Comparison of ENCODE assay signal across 8 cellular contexts in genomic region chr2:223692227-223692947, GRCh38.
DNase-seq lines count a peak whose midpoint lies in the region; ATAC-seq and TF ChIP-seq lines count a peak whose summit lies in the region.

No MANE protein-coding gene starts in this region.

- CTCF ChIA-PET in HEK293T (lab: Yijun Ruan, JAX), result interaction anchor here (0.7 to 1.0 kb wide), 2 partner anchors 8 to 105 kb away, joined by 3 read pairs; no protein-coding TSS in a partner anchor

- peak; percentile 85 for TF ChIP-seq CTCF in foreskin fibroblast (IDR thresholded peaks at IDR 0.05; ENCODE audit: low read depth, low read length)

- POLR2A ChIA-PET in HEK293T (lab: Yijun Ruan, JAX), result no interaction called here

- no peak overlapping the region for H3K4me3 ChIP-seq in foreskin fibroblast (ENCODE audit: low read depth in 1 of 2, low read length in 2 of 2)

- DNase-seq in Ammon's horn (ENCODE audit: low spot score) (peak; percentile 68), HEK293T (ENCODE audit: extremely low spot score) (peak; percentile 66), SK-N-DZ (ENCODE audit: low spot score) (peak; percentile 41), foreskin fibroblast (peak; percentile 53 to 84), putamen (ENCODE audit: low spot score) (peak; percentile 34), germinal center (ENCODE audit: low spot score) (no peak), DMS153 (lab: John Stamatoyannopoulos, UW) (no peak)

- ATAC-seq in GM21528 (IDR thresholded peaks at IDR 0.05; ENCODE audit: low FRiP score, unreplicated experiment), result no peak

TF ChIP-seq in HEK293T, 16 proteins besides CTCF, POLR2A, EP300 and RAD21:
- no peak for TF ChIP-seq SUZ12 (IDR thresholded peaks at IDR 0.05)
- no peak for TF ChIP-seq ARNT (IDR thresholded peaks at IDR 0.05)
- TF ChIP-seq NFRKB (IDR thresholded peaks at IDR 0.05), result no peak
- no peak for TF ChIP-seq ELF4 (IDR thresholded peaks at IDR 0.05)
- no peak for TF ChIP-seq CTBP1 (IDR thresholded peaks at IDR 0.05; ENCODE audit: borderline replicate concordance)
- TF ChIP-seq BHLHE40 (IDR thresholded peaks at IDR 0.05; ENCODE audit: borderline replicate concordance), result no peak

Comparison
In these comparisons a context has a peak if more than half of its experiments do, and no peak if none do; other contexts are left out.
1. DNase-seq: peak in Ammon's horn (single experiment), HEK293T (single experiment), SK-N-DZ (single experiment), foreskin fibroblast (2 of 2) and putamen (single experiment); none in germinal center (single experiment) and DMS153 (single experiment).